Comparison of ENCODE assay signal across 16 cellular contexts in genomic region chr4:167129146-167129545, GRCh38.
A peak's percentile ranks its signal among the peaks of the same experiment; 100 is the strongest.
DNase-seq lines count a peak whose midpoint lies in the region; ATAC-seq and TF ChIP-seq lines count a peak whose summit lies in the region.
"Had no signal": no experiment of that assay in that cellular context is flagged by ENCODE, and none has a peak within 500 bp of the region (broad histone marks: within the 10 kb centered on the region; RNA-seq: fewer than 3 reads in every experiment).

No MANE protein-coding gene starts in this region.

- WGBS in trophoblast cell (ENCODE audit: extremely low coverage, insufficient coverage, insufficient read length): no CpG with 5 or more reads among the region's 1 CpG

- H3K4me2 ChIP-seq in trophoblast cell (ENCODE audit: low read length): no peak overlapping the region
- H3K4me2 ChIP-seq: BLaER1 treated with 17β-estradiol and CSF1 and Interleukin-3, amounts not matched to agents 10 nM and 100 nM; GM23338 had no signal

- no peaks in the 10 kb centered on the region for H3K79me1 ChIP-seq in trophoblast cell (ENCODE audit: low read length)

- no peak for DNase-seq in Right ventricle myocardium superior
- no peak for DNase-seq in left ventricle myocardium inferior
- DNase-seq in BE2C: peak; percentile 38
- DNase-seq in trophoblast cell: no peak
- DNase-seq in ascending aorta (ENCODE audit: low spot score in 2 of 2): no peak
- DNase-seq in NOMO-1 treated with dmso at 0.1 percent for 144 hours (lab: John Stamatoyannopoulos, UW; ENCODE audit: unreplicated experiment): no peak
- DNase-seq: CD4-positive, alpha-beta T cell; CD8-positive, alpha-beta memory T cell; DMS 273 treated with DMSO at 0.1 percent for 48 hours; DMS79; GF-D8; H9 had no signal

- no peak overlapping the region for H3K9ac ChIP-seq in trophoblast cell (ENCODE audit: low read length)
- H3K9ac ChIP-seq: BLaER1 treated with 17β-estradiol and CSF1 and Interleukin-3, amounts not matched to agents 10 nM and 100 nM had no signal

- H3K27me3 ChIP-seq in left ventricle myocardium inferior (ENCODE audit: low read depth) (no peaks in the 10 kb centered on the region), ACC112 (ENCODE audit: insufficient read depth, low read length) (peaks cover 25% of the 10 kb centered on the region), BE2C (no peaks in the 10 kb centered on the region), trophoblast cell (ENCODE audit: insufficient read depth, low read length) (no peaks in the 10 kb centered on the region), ascending aorta (no peaks in the 10 kb centered on the region)
- H3K27me3 ChIP-seq: BLaER1 treated with 17β-estradiol and CSF1 and Interleukin-3, amounts not matched to agents 10 nM and 100 nM had no signal

- no peak overlapping the region for H3K27ac ChIP-seq in left ventricle myocardium inferior (replicated peaks)
- no peak overlapping the region for H3K27ac ChIP-seq in ACC112 (ENCODE audit: low read depth, low read length)
- no peak overlapping the region for H3K27ac ChIP-seq in trophoblast cell (ENCODE audit: low read depth, low read length)
- H3K27ac ChIP-seq in ascending aorta: no peak overlapping the region
- H3K27ac ChIP-seq: BLaER1 treated with 17β-estradiol and CSF1 and Interleukin-3, amounts not matched to agents 10 nM and 100 nM had no signal

- H2BK120ac ChIP-seq in trophoblast cell (ENCODE audit: insufficient read depth, low read length, poor library complexity): no peak overlapping the region

- TF ChIP-seq CTCF in left ventricle myocardium inferior (IDR thresholded peaks at IDR 0.05; ENCODE audit: borderline replicate concordance): no peak
- TF ChIP-seq CTCF in BE2C (IDR thresholded peaks at IDR 0.05; ENCODE audit: low read depth, low read length): no peak
- no peak for TF ChIP-seq CTCF in ascending aorta (IDR thresholded peaks at IDR 0.05)

- H3K4me3 ChIP-seq in left ventricle myocardium inferior (no peak overlapping the region), ACC112 (ENCODE audit: low read depth, low read length) (no peak overlapping the region), BE2C (ENCODE audit: low read depth, low read length) (no peak overlapping the region), trophoblast cell (ENCODE audit: low read depth, low read length) (no peak overlapping the region), ascending aorta (no peak overlapping the region)
- H3K4me3 ChIP-seq: BLaER1 treated with 17β-estradiol and CSF1 and Interleukin-3, amounts not matched to agents 10 nM and 100 nM; GM23338 had no signal

- no peak overlapping the region for H3K4ac ChIP-seq in trophoblast cell (ENCODE audit: low read depth, low read length)

- H2AFZ ChIP-seq in ACC112 (ENCODE audit: low read length, unreplicated experiment) (peak overlapping the region; percentile 64), trophoblast cell (ENCODE audit: insufficient read depth, low read length, poor library complexity) (no peak overlapping the region)
- H2AFZ ChIP-seq: GM23338 had no signal

- H4K91ac ChIP-seq in trophoblast cell (ENCODE audit: low read depth, low read length): no peak overlapping the region

- no peak overlapping the region for H4K8ac ChIP-seq in trophoblast cell (ENCODE audit: low read depth, low read length)

- no peak overlapping the region for H3K18ac ChIP-seq in trophoblast cell (ENCODE audit: low read length)

- H3K4me1 ChIP-seq in left ventricle myocardium inferior (peaks cover 6% of the 10 kb centered on the region), ACC112 (ENCODE audit: control insufficient read depth, insufficient read depth, low read length, unreplicated experiment) (no peaks in the 10 kb centered on the region), BE2C (peaks cover 9% of the 10 kb centered on the region), trophoblast cell (ENCODE audit: control insufficient read depth in 1 of 2, insufficient read depth in 2 of 2, low read length in 2 of 2) (no peaks in the 10 kb centered on the region), ascending aorta (no peaks in the 10 kb centered on the region)
- H3K4me1 ChIP-seq: BLaER1 treated with 17β-estradiol and CSF1 and Interleukin-3, amounts not matched to agents 10 nM and 100 nM had no signal

- H3K36me3 ChIP-seq in left ventricle myocardium inferior (no peaks in the 10 kb centered on the region), ACC112 (ENCODE audit: insufficient read depth, low read length) (no peaks in the 10 kb centered on the region), BE2C (no peaks in the 10 kb centered on the region), trophoblast cell (ENCODE audit: control insufficient read depth in 1 of 2, insufficient read depth in 2 of 2, low read length in 2 of 2) (no peaks in the 10 kb centered on the region), ascending aorta (no peaks in the 10 kb centered on the region)
- H3K36me3 ChIP-seq: BLaER1 treated with 17β-estradiol and CSF1 and Interleukin-3, amounts not matched to agents 10 nM and 100 nM had no signal

- H4K12ac ChIP-seq in trophoblast cell (ENCODE audit: low read depth, low read length): no peak overlapping the region

- H2BK5ac ChIP-seq in trophoblast cell (ENCODE audit: low read depth, low read length, poor library complexity): no peak overlapping the region

- H2BK12ac ChIP-seq in trophoblast cell (ENCODE audit: low read length): no peak overlapping the region

- H3K14ac ChIP-seq in trophoblast cell (ENCODE audit: low read length): no peak overlapping the region

- H2AK5ac ChIP-seq in trophoblast cell (ENCODE audit: low read length): no peak overlapping the region

- ATAC-seq in Right ventricle myocardium superior (ENCODE audit: poor library complexity): peak; percentile 82
- ATAC-seq: GM23338, HCT116 had no signal

- no peaks in the 10 kb centered on the region for H3K79me2 ChIP-seq in ACC112 (ENCODE audit: control insufficient read depth, insufficient read depth, low read length, unreplicated experiment)
- no peaks in the 10 kb centered on the region for H3K79me2 ChIP-seq in trophoblast cell (ENCODE audit: control insufficient read depth, insufficient read depth, low read length, poor library complexity)

- intact Hi-C loops in Right ventricle myocardium superior (cut with DNase I): no loop called here
- intact Hi-C loops in left ventricle myocardium inferior (cut with micrococcal nuclease): no loop called here
- intact Hi-C loops in ascending aorta (cut with DNase I): no loop called here

- no peaks in the 10 kb centered on the region for H3K9me3 ChIP-seq in left ventricle myocardium inferior (replicated peaks)
- H3K9me3 ChIP-seq in BE2C: no peaks in the 10 kb centered on the region
- H3K9me3 ChIP-seq in trophoblast cell (ENCODE audit: insufficient read depth, low read depth, low read length): no peaks in the 10 kb centered on the region
- no peaks in the 10 kb centered on the region for H3K9me3 ChIP-seq in ascending aorta
- H3K9me3 ChIP-seq: BLaER1 treated with 17β-estradiol and CSF1 and Interleukin-3, amounts not matched to agents 10 nM and 100 nM had no signal

- peak overlapping the region; percentile 75 for H3K23ac ChIP-seq in trophoblast cell (ENCODE audit: low read length)
